In the genomic region with DNA sequence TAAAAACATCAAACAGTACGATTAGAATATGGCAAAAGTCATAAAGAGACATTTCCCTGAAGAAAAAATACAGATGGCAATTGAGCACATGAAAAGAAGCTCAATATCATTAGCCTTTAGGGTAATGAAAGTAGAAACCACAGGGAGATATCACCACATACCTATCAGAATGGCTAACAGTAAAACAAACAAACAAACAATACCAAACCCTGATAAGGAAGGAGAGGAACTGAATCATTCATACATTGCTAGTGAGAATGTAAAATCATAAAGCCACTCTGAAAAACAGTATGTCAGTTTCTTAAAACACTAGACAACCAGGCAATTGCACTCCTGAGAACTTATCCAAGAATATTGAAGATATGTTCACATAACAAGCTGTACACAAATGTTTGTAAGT, we compare ENCODE assay signal across 17 cellular contexts.
"Had no signal": no experiment of that assay in that cellular context is flagged by ENCODE, and none has a peak within 500 bp of the region (broad histone marks: within the 10 kb centered on the region; RNA-seq: fewer than 3 reads in every experiment).

No MANE protein-coding gene starts in this region.

- H3K9me3 ChIP-seq: colonic mucosa, gastroesophageal sphincter, ovary, testis, upper lobe of left lung had no signal

- H3K27me3 ChIP-seq: colonic mucosa, gastroesophageal sphincter, ovary, testis, upper lobe of left lung had no signal

- H3K4me3 ChIP-seq: colonic mucosa, gastroesophageal sphincter, lung, ovary, testis, upper lobe of left lung had no signal

- H3K36me3 Mint-ChIP-seq: activated naive CD8-positive, alpha-beta T cell treated with anti-CD3 and anti-CD28 coated beads for 36 hours had no signal

- H3K4me3 Mint-ChIP-seq: activated naive CD8-positive, alpha-beta T cell treated with anti-CD3 and anti-CD28 coated beads for 36 hours; activated T-helper 1 cell treated with anti-CD3 and anti-CD28 coated beads, Interleukin-12 subunit alpha, Interleukin-12 subunit beta, Interleukin-2, Interleukin-4 antibody, amounts not matched to agents 30 ng/mL and 10 ng/mL and 1 ng/mL, durations not matched to agents 14 hours and 24 hours and 36 hours; neural crest cell; stimulated activated naive CD8-positive, alpha-beta T cell treated with anti-CD3 and anti-CD28 coated beads, Interleukin-15, amount 100 ng/mL, for 72 hours had no signal

- H3K36me3 ChIP-seq: colonic mucosa, gastroesophageal sphincter, ovary, upper lobe of left lung had no signal

- H3K9me3 Mint-ChIP-seq: activated naive CD8-positive, alpha-beta T cell treated with anti-CD3 and anti-CD28 coated beads for 36 hours; activated T-helper 1 cell treated with anti-CD3 and anti-CD28 coated beads, Interleukin-12 subunit alpha, Interleukin-12 subunit beta, Interleukin-2, Interleukin-4 antibody, amounts not matched to agents 30 ng/mL and 10 ng/mL and 1 ng/mL, durations not matched to agents 14 hours and 24 hours and 36 hours; neural crest cell; stimulated activated naive CD8-positive, alpha-beta T cell treated with anti-CD3 and anti-CD28 coated beads, Interleukin-15, amount 100 ng/mL, for 72 hours had no signal

- H3K4me1 Mint-ChIP-seq: activated naive CD8-positive, alpha-beta T cell treated with anti-CD3 and anti-CD28 coated beads for 36 hours; neural crest cell; stimulated activated naive CD8-positive, alpha-beta T cell treated with anti-CD3 and anti-CD28 coated beads, Interleukin-15, amount 100 ng/mL, for 72 hours had no signal

- H3K27ac Mint-ChIP-seq: activated naive CD8-positive, alpha-beta T cell treated with anti-CD3 and anti-CD28 coated beads for 36 hours; activated T-helper 1 cell treated with anti-CD3 and anti-CD28 coated beads, Interleukin-12 subunit alpha, Interleukin-12 subunit beta, Interleukin-2, Interleukin-4 antibody, amounts not matched to agents 30 ng/mL and 10 ng/mL and 1 ng/mL, durations not matched to agents 14 hours and 24 hours and 36 hours; stimulated activated naive CD8-positive, alpha-beta T cell treated with anti-CD3 and anti-CD28 coated beads, Interleukin-15, amount 100 ng/mL, for 72 hours had no signal

- H3K4me1 ChIP-seq: colonic mucosa, gastroesophageal sphincter, testis, upper lobe of left lung had no signal

- DNase-seq: activated CD4-positive, alpha-beta T cell treated with anti-CD3 and anti-CD28 coated beads, Interleukin-2, amount 50 U/mL, for 1 hour; activated CD8-positive, alpha-beta memory T cell treated with anti-CD3 and anti-CD28 coated beads for 24 hours; activated naive CD8-positive, alpha-beta T cell treated with anti-CD3 and anti-CD28 coated beads for 36 hours; aorta; colonic mucosa; effector memory CD4-positive, alpha-beta T cell; islet precursor cell; ovary; stimulated activated CD4-positive, alpha-beta T cell treated with anti-CD3 and anti-CD28 coated beads, Interleukin-1b, Interleukin-23, amount 100 ng/mL, for 48 hours; stimulated activated naive CD8-positive, alpha-beta T cell treated with anti-CD3 and anti-CD28 coated beads, Interleukin-15, amount 100 ng/mL, for 72 hours; T-helper 9 cell; testis; upper lobe of left lung had no signal

- H3K27me3 Mint-ChIP-seq: activated naive CD8-positive, alpha-beta T cell treated with anti-CD3 and anti-CD28 coated beads for 36 hours; stimulated activated naive CD8-positive, alpha-beta T cell treated with anti-CD3 and anti-CD28 coated beads, Interleukin-15, amount 100 ng/mL, for 72 hours had no signal

- H3K27ac ChIP-seq: colonic mucosa, gastroesophageal sphincter, ovary, testis, upper lobe of left lung had no signal
